In the genomic region with DNA sequence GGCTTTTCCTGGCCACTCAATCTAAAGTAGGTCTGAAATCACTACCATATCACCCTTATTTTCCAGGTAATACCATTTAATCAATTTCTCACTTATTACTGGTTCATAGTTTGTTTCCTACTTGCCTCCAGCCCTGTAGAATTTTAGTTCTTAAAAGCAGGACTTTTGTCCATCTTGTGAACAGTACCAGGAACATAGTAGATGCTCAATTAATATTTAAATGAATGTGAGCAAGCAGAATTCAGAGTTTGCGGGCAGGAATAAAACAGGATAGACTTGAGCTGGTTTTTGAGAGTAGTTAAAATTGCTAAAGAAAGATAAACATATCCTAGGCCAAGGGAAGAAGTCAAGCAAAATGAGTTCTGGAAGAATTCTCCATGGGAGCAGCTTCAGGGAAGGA, we compare ENCODE assay signal across 30 cellular contexts.
"Had no signal": no experiment of that assay in that cellular context is flagged by ENCODE, and none has a peak within 500 bp of the region (broad histone marks: within the 10 kb centered on the region; RNA-seq: fewer than 3 reads in every experiment).

No MANE protein-coding gene starts in this region.

- H3K4me3 ChIP-seq: ascending aorta, breast epithelium, coronary artery, dorsolateral prefrontal cortex had no signal

- H3K4me1 ChIP-seq: ascending aorta, breast epithelium had no signal

- ATAC-seq: activated CD4-positive, alpha-beta T cell treated with anti-CD3 and anti-CD28 coated beads for 36 hours; activated naive CD4-positive, alpha-beta T cell treated with anti-CD3 and anti-CD28 coated beads, Interleukin-2, amount 50 U/mL, for 72 hours; activated T-cell treated with anti-CD3 and anti-CD28 coated beads, Interleukin-2, amount 50 U/mL, for 72 hours; effector memory CD8-positive, alpha-beta T cell; T-helper 17 cell had no signal

- H3K27me3 ChIP-seq: ascending aorta, breast epithelium, dorsolateral prefrontal cortex had no signal

- H3K36me3 Mint-ChIP-seq: activated naive CD4-positive, alpha-beta T cell treated with anti-CD3 and anti-CD28 coated beads, Interleukin-2, amount 10 ng/mL, durations not matched to agents 7 days and 5 days; activated naive CD8-positive, alpha-beta T cell treated with anti-CD3 and anti-CD28 coated beads, Interleukin-2, amount 10 ng/mL, durations not matched to agents 7 days and 5 days; brain had no signal

- H3K4me1 Mint-ChIP-seq: activated naive CD8-positive, alpha-beta T cell treated with anti-CD3 and anti-CD28 coated beads, Interleukin-2, amount 10 ng/mL, durations not matched to agents 7 days and 5 days had no signal

- H3K27me3 Mint-ChIP-seq: activated CD4-positive, alpha-beta memory T cell treated with anti-CD3 and anti-CD28 coated beads, Interleukin-2, amount 10 ng/mL, durations not matched to agents 7 days and 5 days; activated CD4-positive, alpha-beta T cell treated with anti-CD3 and anti-CD28 coated beads for 36 hours; activated CD4-positive, alpha-beta T cell treated with anti-CD3 and anti-CD28 coated beads, Interleukin-2, amount 10 ng/mL, durations not matched to agents 24 days and 14 days; activated naive CD4-positive, alpha-beta T cell treated with anti-CD3 and anti-CD28 coated beads, Interleukin-2, amount 10 ng/mL, durations not matched to agents 7 days and 5 days; activated T-cell treated with anti-CD3 and anti-CD28 coated beads, Interleukin-2, amount 50 U/mL, for 24 hours; brain; central memory CD8-positive, alpha-beta T cell; effector memory CD8-positive, alpha-beta T cell; T-helper 17 cell had no signal

- H3K4me3 Mint-ChIP-seq: activated CD4-positive, alpha-beta memory T cell treated with anti-CD3 and anti-CD28 coated beads, Interleukin-2, amount 10 ng/mL, durations not matched to agents 7 days and 5 days; activated CD4-positive, alpha-beta T cell treated with anti-CD3 and anti-CD28 coated beads for 36 hours; activated CD4-positive, alpha-beta T cell treated with anti-CD3 and anti-CD28 coated beads, Interleukin-2, amount 10 ng/mL, durations not matched to agents 24 days and 14 days; activated naive CD4-positive, alpha-beta T cell treated with anti-CD3 and anti-CD28 coated beads, Interleukin-2, amount 10 ng/mL, durations not matched to agents 7 days and 5 days; activated naive CD8-positive, alpha-beta T cell treated with anti-CD3 and anti-CD28 coated beads, Interleukin-2, amount 10 ng/mL, durations not matched to agents 7 days and 5 days; activated T-cell treated with anti-CD3 and anti-CD28 coated beads, Interleukin-2, amount 50 U/mL, for 24 hours; activated T-cell treated with anti-CD3 and anti-CD28 coated beads, Interleukin-2, amount 50 U/mL, for 72 hours; brain; central memory CD8-positive, alpha-beta T cell; dendritic cell treated with granulocyte-macrophage colony-stimulating factor and Interleukin-4, amounts not matched to agents 40 ng/mL and 50 ng/mL, for 4 days; effector memory CD8-positive, alpha-beta T cell; T-helper 17 cell; T-helper 2 cell treated with Interferon-gamma antibody and Interleukin-4, amounts not matched to agents 5 μg/mL and 100 μg/mL, for 36 hours had no signal

- DNase-seq: activated CD4-positive, alpha-beta memory T cell treated with anti-CD3 and anti-CD28 coated beads, Interleukin-2, amount 10 ng/mL, durations not matched to agents 7 days and 5 days; activated CD4-positive, alpha-beta T cell treated with anti-CD3 and anti-CD28 coated beads for 36 hours; activated CD4-positive, alpha-beta T cell treated with anti-CD3 and anti-CD28 coated beads, Interleukin-2, amount 10 ng/mL, durations not matched to agents 24 days and 14 days; activated CD4-positive, CD25-positive, alpha-beta regulatory T cell; activated CD4-positive, CD25-positive, alpha-beta regulatory T cell treated with anti-CD3 and anti-CD28 coated beads, Interleukin-2, amount 50 U/mL, for 72 hours; activated CD8-positive, alpha-beta memory T cell treated with anti-CD3 and anti-CD28 coated beads, Interleukin-2, amount 50 U/mL, for 48 hours; activated gamma-delta T cell; activated naive CD4-positive, alpha-beta T cell; activated naive CD4-positive, alpha-beta T cell treated with anti-CD3 and anti-CD28 coated beads, Interleukin-2, amount 10 ng/mL, durations not matched to agents 7 days and 5 days; activated naive CD8-positive, alpha-beta T cell treated with anti-CD3 and anti-CD28 coated beads, Interleukin-2, amount 10 ng/mL, durations not matched to agents 7 days and 5 days; activated T-cell treated with anti-CD3 and anti-CD28 coated beads for 4 hours; activated T-cell treated with anti-CD3 and anti-CD28 coated beads, Interleukin-2, amount 50 U/mL, for 24 hours; activated T-cell treated with anti-CD3 and anti-CD28 coated beads, Interleukin-2, amount 50 U/mL, for 72 hours; dorsolateral prefrontal cortex; effector memory CD8-positive, alpha-beta T cell; foreskin fibroblast; head of caudate nucleus; T-helper 1 cell; T-helper 17 cell; T1000; WERI-Rb-1 had no signal

- H3K9me3 Mint-ChIP-seq: activated CD4-positive, alpha-beta memory T cell treated with anti-CD3 and anti-CD28 coated beads, Interleukin-2, amount 10 ng/mL, durations not matched to agents 7 days and 5 days; activated CD4-positive, alpha-beta T cell treated with anti-CD3 and anti-CD28 coated beads, Interleukin-2, amount 10 ng/mL, durations not matched to agents 24 days and 14 days; activated naive CD4-positive, alpha-beta T cell treated with anti-CD3 and anti-CD28 coated beads, Interleukin-2, amount 10 ng/mL, durations not matched to agents 7 days and 5 days; activated naive CD4-positive, alpha-beta T cell treated with anti-CD3 and anti-CD28 coated beads, Interleukin-2, amount 50 U/mL, for 72 hours; activated naive CD8-positive, alpha-beta T cell treated with anti-CD3 and anti-CD28 coated beads, Interleukin-2, amount 10 ng/mL, durations not matched to agents 7 days and 5 days; activated T-cell treated with anti-CD3 and anti-CD28 coated beads, Interleukin-2, amount 50 U/mL, for 24 hours; activated T-cell treated with anti-CD3 and anti-CD28 coated beads, Interleukin-2, amount 50 U/mL, for 72 hours; central memory CD8-positive, alpha-beta T cell; dendritic cell treated with granulocyte-macrophage colony-stimulating factor and Interleukin-4, amounts not matched to agents 40 ng/mL and 50 ng/mL, for 4 days; effector memory CD8-positive, alpha-beta T cell; T-helper 2 cell treated with Interferon-gamma antibody and Interleukin-4, amounts not matched to agents 5 μg/mL and 100 μg/mL, for 36 hours had no signal

- H3K27ac Mint-ChIP-seq: activated CD4-positive, alpha-beta memory T cell treated with anti-CD3 and anti-CD28 coated beads, Interleukin-2, amount 10 ng/mL, durations not matched to agents 7 days and 5 days; activated CD4-positive, alpha-beta T cell treated with anti-CD3 and anti-CD28 coated beads for 36 hours; activated CD4-positive, alpha-beta T cell treated with anti-CD3 and anti-CD28 coated beads, Interleukin-2, amount 10 ng/mL, durations not matched to agents 24 days and 14 days; activated naive CD4-positive, alpha-beta T cell treated with anti-CD3 and anti-CD28 coated beads, Interleukin-2, amount 10 ng/mL, durations not matched to agents 7 days and 5 days; activated naive CD4-positive, alpha-beta T cell treated with anti-CD3 and anti-CD28 coated beads, Interleukin-2, amount 50 U/mL, for 72 hours; activated naive CD8-positive, alpha-beta T cell treated with anti-CD3 and anti-CD28 coated beads, Interleukin-2, amount 10 ng/mL, durations not matched to agents 7 days and 5 days; activated T-cell treated with anti-CD3 and anti-CD28 coated beads, Interleukin-2, amount 50 U/mL, for 24 hours; activated T-cell treated with anti-CD3 and anti-CD28 coated beads, Interleukin-2, amount 50 U/mL, for 72 hours; brain; dendritic cell treated with granulocyte-macrophage colony-stimulating factor and Interleukin-4, amounts not matched to agents 40 ng/mL and 50 ng/mL, for 4 days; effector memory CD8-positive, alpha-beta T cell; T-helper 17 cell; T-helper 2 cell treated with Interferon-gamma antibody and Interleukin-4, amounts not matched to agents 5 μg/mL and 100 μg/mL, for 36 hours had no signal

- FAIRE-seq: frontal cortex had no signal

- H3K36me3 ChIP-seq: ascending aorta, breast epithelium, WERI-Rb-1 had no signal

- H3K9me3 ChIP-seq: ascending aorta, breast epithelium had no signal

- H3K27ac ChIP-seq: ascending aorta, breast epithelium, coronary artery, WERI-Rb-1 had no signal
